ENCODE assay signal across 8 cellular contexts in genomic region chr9:22208846-22209585, GRCh38.
A peak's percentile ranks its signal among the peaks of the same experiment; 100 is the strongest.
DNase-seq lines count a peak whose midpoint lies in the region; ATAC-seq and TF ChIP-seq lines count a peak whose summit lies in the region.

No MANE protein-coding gene starts in this region.

- POLR2A ChIA-PET in CD8-positive, alpha-beta memory T cell (lab: Charles Lee), result no interaction called here

- peaks cover 7% of the 10 kb centered on the region for H3K4me1 ChIP-seq in CD8-positive, alpha-beta memory T cell (ENCODE audit: insufficient read depth, low read length)
- peaks cover 46% of the 10 kb centered on the region for H3K4me1 ChIP-seq in foreskin keratinocyte
- H3K4me1 ChIP-seq in colonic mucosa, result no peaks in the 10 kb centered on the region

- no peak for DNase-seq in CD8-positive, alpha-beta memory T cell
- DNase-seq in UCSD-AML1 (lab: John Stamatoyannopoulos, UW; ENCODE audit: unreplicated experiment), result peak; percentile 10
- DNase-seq in foreskin keratinocyte, result peak; percentile 53 to 72
- no peak for DNase-seq in anterior cingulate cortex (lab: John Stamatoyannopoulos, UW)
- DNase-seq in colonic mucosa, result no peak
- no peak for DNase-seq in OCI-M2 (lab: John Stamatoyannopoulos, UW; ENCODE audit: unreplicated experiment)

- no peaks in the 10 kb centered on the region for H3K36me3 Mint-ChIP-seq in CD8-positive, alpha-beta memory T cell

- H3K4me1 Mint-ChIP-seq in CD8-positive, alpha-beta memory T cell, result peaks cover 10 to 16% (median 12%) of the 10 kb centered on the region in 3 donors

- H3K36me3 ChIP-seq in CD8-positive, alpha-beta memory T cell (ENCODE audit: insufficient read depth, low read length), result no peaks in the 10 kb centered on the region
- H3K36me3 ChIP-seq in colonic mucosa, result no peaks in the 10 kb centered on the region

- no peak overlapping the region for H3K27ac ChIP-seq in CD8-positive, alpha-beta memory T cell (ENCODE audit: low read depth, low read length)
- H3K27ac ChIP-seq in foreskin keratinocyte (peak overlapping the region; percentile 97), colonic mucosa (no peak overlapping the region)

- ATAC-seq in HG02763 (IDR thresholded peaks at IDR 0.05; ENCODE audit: unreplicated experiment) (peak; percentile 38), foreskin keratinocyte (peak; percentile 86), GM21423 (IDR thresholded peaks at IDR 0.05; ENCODE audit: unreplicated experiment) (no peak)

- CTCF ChIA-PET in CD8-positive, alpha-beta memory T cell (lab: Charles Lee), result no interaction called here

- H3K27ac Mint-ChIP-seq in CD8-positive, alpha-beta memory T cell, result peak overlapping the region in 6 of 8 donors; percentile 11 to 94 (median 84)

- no peaks in the 10 kb centered on the region for H3K27me3 Mint-ChIP-seq in CD8-positive, alpha-beta memory T cell

- intact Hi-C loops in colonic mucosa (cut with DNase I), result no loop called here

- no peaks in the 10 kb centered on the region for H3K27me3 ChIP-seq in CD8-positive, alpha-beta memory T cell (ENCODE audit: insufficient read depth, low read length, poor library complexity, severe bottlenecking)
- H3K27me3 ChIP-seq in foreskin keratinocyte (no peaks in the 10 kb centered on the region), colonic mucosa (no peaks in the 10 kb centered on the region)

- peak overlapping the region; percentile 44 to 90 (median 85) for H3K4me3 Mint-ChIP-seq in CD8-positive, alpha-beta memory T cell

- no peaks in the 10 kb centered on the region for H3K9me3 ChIP-seq in CD8-positive, alpha-beta memory T cell (ENCODE audit: low read length)
- H3K9me3 ChIP-seq in colonic mucosa, result no peaks in the 10 kb centered on the region

- H3K9ac ChIP-seq in colonic mucosa (ENCODE audit: low read depth in 2 of 2, low read length in 2 of 2), result no peak overlapping the region

- H3K4me3 ChIP-seq in CD8-positive, alpha-beta memory T cell (ENCODE audit: low read length), result peak overlapping the region; percentile 30
- no peak overlapping the region for H3K4me3 ChIP-seq in colonic mucosa

- TF ChIP-seq CTCF in foreskin keratinocyte (conservative IDR thresholded peaks at IDR 0.05) (no peak), colonic mucosa (IDR thresholded peaks at IDR 0.05) (no peak)

- H3K9me3 Mint-ChIP-seq in CD8-positive, alpha-beta memory T cell, result no peaks in the 10 kb centered on the region

Comparison
In these comparisons a context has a peak if more than half of its experiments do, and no peak if none do; other contexts are left out.
1. DNase-seq: peak in UCSD-AML1 (single experiment) and foreskin keratinocyte (2 of 2); none in CD8-positive, alpha-beta memory T cell (0 of 5), anterior cingulate cortex (0 of 58), colonic mucosa (single experiment) and OCI-M2 (single experiment).